In the genomic region with DNA sequence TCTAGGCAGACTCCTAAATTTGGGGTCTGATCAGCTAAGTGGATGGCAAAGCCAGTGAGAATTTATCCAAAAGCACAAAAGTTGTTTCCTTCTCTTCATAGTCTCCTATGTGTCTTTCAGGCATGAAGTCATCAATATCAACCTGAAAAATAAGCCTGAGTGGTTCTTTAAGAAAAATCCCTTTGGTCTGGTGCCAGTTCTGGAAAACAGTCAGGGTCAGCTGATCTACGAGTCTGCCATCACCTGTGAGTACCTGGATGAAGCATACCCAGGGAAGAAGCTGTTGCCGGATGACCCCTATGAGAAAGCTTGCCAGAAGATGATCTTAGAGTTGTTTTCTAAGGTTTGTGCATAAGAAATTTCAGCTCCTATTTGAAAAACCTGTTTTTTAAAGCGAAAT, we compare ENCODE assay signal across 1 cellular context.
TF ChIP-seq lines count a peak whose summit lies in the region.

No MANE protein-coding gene starts in this region.

TF ChIP-seq in IMR-90, 13 proteins besides CTCF, POLR2A, EP300 and RAD21:
- TF ChIP-seq NFE2L2 (IDR thresholded peaks at IDR 0.05; ENCODE audit: low read depth, low read length), result no peak
- no peak for TF ChIP-seq MAZ (IDR thresholded peaks at IDR 0.05; ENCODE audit: borderline replicate concordance, low read depth, low read length)
- TF ChIP-seq BHLHE40 (IDR thresholded peaks at IDR 0.05; ENCODE audit: low read depth, low read length), result no peak
- no peak for TF ChIP-seq SMC3 (IDR thresholded peaks at IDR 0.05; ENCODE audit: low read depth, low read length)
- no peak for TF ChIP-seq RCOR1 (IDR thresholded peaks at IDR 0.05; ENCODE audit: insufficient replicate concordance, low read length)
- TF ChIP-seq MAFK (IDR thresholded peaks at IDR 0.05; ENCODE audit: low read depth, low read length), result no peak
- TF ChIP-seq CHD1 (IDR thresholded peaks at IDR 0.05; ENCODE audit: low read depth, low read length), result no peak
- TF ChIP-seq ELK1 (IDR thresholded peaks at IDR 0.05; ENCODE audit: borderline replicate concordance, low read depth, low read length), result no peak
- TF ChIP-seq FOS (IDR thresholded peaks at IDR 0.05; ENCODE audit: low read depth, low read length), result no peak
- TF ChIP-seq MXI1 (IDR thresholded peaks at IDR 0.05; ENCODE audit: borderline replicate concordance, low read depth, low read length), result no peak
- TF ChIP-seq RFX5 (IDR thresholded peaks at IDR 0.05; ENCODE audit: low read depth, low read length), result no peak
- TF ChIP-seq CEBPB (IDR thresholded peaks at IDR 0.05; ENCODE audit: low read depth, low read length), result no peak
- no peak for TF ChIP-seq USF2 (IDR thresholded peaks at IDR 0.05; ENCODE audit: low read depth, low read length)
